Comparison of ENCODE assay signal across 10 cellular contexts in genomic region chr3:193620650-193621049, GRCh38. TPM values are rescaled to one million over a fixed set of nuclear protein-coding genes. Genes with fewer than 3 reads are reported as not detected.
DNase-seq lines count a peak whose midpoint lies in the region; ATAC-seq lines count a peak whose summit lies in the region.
"Had no signal": no experiment of that assay in that cellular context is flagged by ENCODE, and none has a peak within 500 bp of the region (broad histone marks: within the 10 kb centered on the region; RNA-seq: fewer than 3 reads in every experiment).

No MANE protein-coding gene starts in this region.

- ATAC-seq in activated T-cell treated with anti-CD3 and anti-CD28 coated beads, Interleukin-2, amount 50 U/mL, for 72 hours (replicated peaks in 1 of 2), result peak; percentile 90 to 98
- ATAC-seq in HG02623 (IDR thresholded peaks at IDR 0.05; ENCODE audit: unreplicated experiment), result peak; percentile 81
- no peak for ATAC-seq in effector memory CD8-positive, alpha-beta T cell (replicated peaks)

- H3K4me1 Mint-ChIP-seq in activated T-cell treated with anti-CD3 and anti-CD28 coated beads, Interleukin-2, amount 50 U/mL, for 72 hours (ENCODE audit: low read depth), result peaks cover 24% of the 10 kb centered on the region
- peaks cover 21% of the 10 kb centered on the region for H3K4me1 Mint-ChIP-seq in T-helper 1 cell treated with Interleukin-12 subunit alpha and Interleukin-12 subunit beta and Interleukin-4 antibody, amounts not matched to agents 30 μg/mL and 1 μg/mL, for 36 hours (ENCODE audit: low read depth)
- H3K4me1 Mint-ChIP-seq in effector memory CD8-positive, alpha-beta T cell (ENCODE audit: low read depth in 2 of 2), result peaks cover 0 to 20% of the 10 kb centered on the region in 2 donors
- H3K4me1 Mint-ChIP-seq: B cell had no signal

- peak overlapping the region in 1 of 2 donors; percentile 27 for H3K4me3 Mint-ChIP-seq in activated T-cell treated with anti-CD3 and anti-CD28 coated beads, Interleukin-2, amount 50 U/mL, for 72 hours
- H3K4me3 Mint-ChIP-seq in T-helper 1 cell treated with Interleukin-12 subunit alpha and Interleukin-12 subunit beta and Interleukin-4 antibody, amounts not matched to agents 30 μg/mL and 1 μg/mL, for 36 hours, result no peak overlapping the region
- H3K4me3 Mint-ChIP-seq in effector memory CD8-positive, alpha-beta T cell, result no peak overlapping the region
- H3K4me3 Mint-ChIP-seq: activated naive CD8-positive, alpha-beta T cell; B cell had no signal

- H3K36me3 Mint-ChIP-seq in activated T-cell treated with anti-CD3 and anti-CD28 coated beads, Interleukin-2, amount 50 U/mL, for 72 hours (ENCODE audit: insufficient read depth in 2 of 2), result peaks cover 6 to 17% of the 10 kb centered on the region in 2 donors
- H3K36me3 Mint-ChIP-seq in T-helper 1 cell treated with Interleukin-12 subunit alpha and Interleukin-12 subunit beta and Interleukin-4 antibody, amounts not matched to agents 30 μg/mL and 1 μg/mL, for 36 hours (ENCODE audit: low read depth), result peaks cover 36% of the 10 kb centered on the region
- peaks cover 66% of the 10 kb centered on the region for H3K36me3 Mint-ChIP-seq in effector memory CD8-positive, alpha-beta T cell (ENCODE audit: insufficient read depth)

- no peaks in the 10 kb centered on the region for H3K27me3 Mint-ChIP-seq in activated T-cell treated with anti-CD3 and anti-CD28 coated beads, Interleukin-2, amount 50 U/mL, for 72 hours (ENCODE audit: low read depth)
- H3K27me3 Mint-ChIP-seq in T-helper 1 cell treated with Interleukin-12 subunit alpha and Interleukin-12 subunit beta and Interleukin-4 antibody, amounts not matched to agents 30 μg/mL and 1 μg/mL, for 36 hours (ENCODE audit: low read depth), result no peaks in the 10 kb centered on the region
- no peaks in the 10 kb centered on the region for H3K27me3 Mint-ChIP-seq in effector memory CD8-positive, alpha-beta T cell
- H3K27me3 Mint-ChIP-seq: activated naive CD8-positive, alpha-beta T cell; B cell had no signal

- peak overlapping the region; percentile 56 for H3K27ac Mint-ChIP-seq in activated T-cell treated with anti-CD3 and anti-CD28 coated beads, Interleukin-2, amount 50 U/mL, for 72 hours
- peak overlapping the region; percentile 59 for H3K27ac Mint-ChIP-seq in T-helper 1 cell treated with Interleukin-12 subunit alpha and Interleukin-12 subunit beta and Interleukin-4 antibody, amounts not matched to agents 30 μg/mL and 1 μg/mL, for 36 hours
- no peak overlapping the region for H3K27ac Mint-ChIP-seq in effector memory CD8-positive, alpha-beta T cell
- H3K27ac Mint-ChIP-seq: activated naive CD8-positive, alpha-beta T cell; B cell had no signal

- no peaks in the 10 kb centered on the region for H3K9me3 Mint-ChIP-seq in activated T-cell treated with anti-CD3 and anti-CD28 coated beads, Interleukin-2, amount 50 U/mL, for 72 hours
- H3K9me3 Mint-ChIP-seq in T-helper 1 cell treated with Interleukin-12 subunit alpha and Interleukin-12 subunit beta and Interleukin-4 antibody, amounts not matched to agents 30 μg/mL and 1 μg/mL, for 36 hours, result no peaks in the 10 kb centered on the region
- H3K9me3 Mint-ChIP-seq in effector memory CD8-positive, alpha-beta T cell, result no peaks in the 10 kb centered on the region

- DNase-seq in activated T-cell treated with anti-CD3 and anti-CD28 coated beads, Interleukin-2, amount 50 U/mL, for 72 hours, result no peak
- no peak for DNase-seq in activated T-cell treated with anti-CD3 and anti-CD28 coated beads, Interleukin-2, amount 50 U/mL, for 1 hour
- DNase-seq in pons (ENCODE audit: low spot score) (peak; percentile 58), NOMO-1 (lab: John Stamatoyannopoulos, UW; ENCODE audit: unreplicated experiment in 2 of 2) (no peak), mucosa of gallbladder (ENCODE audit: low spot score) (no peak)
- DNase-seq in effector memory CD8-positive, alpha-beta T cell, result no peak

RNA-seq across cellular contexts. Expression of gene OPA1, which starts 27.6 kb away (rescaled TPM):
- total RNA-seq in activated T-cell treated with anti-CD3 and anti-CD28 coated beads, Interleukin-2, amount 50 U/mL, for 72 hours, result 10 to 100 TPM; 67.5 to 76.6 TPM
- total RNA-seq in mucosa of gallbladder, result 41.5 TPM

Comparison
In these comparisons a context has a peak if more than half of its experiments do, and no peak if none do; other contexts are left out.
1. H3K27ac Mint-ChIP-seq: peak in activated T-cell treated with anti-CD3 and anti-CD28 coated beads, Interleukin-2, amount 50 U/mL, for 72 hours (single experiment) and T-helper 1 cell treated with Interleukin-12 subunit alpha and Interleukin-12 subunit beta and Interleukin-4 antibody, amounts not matched to agents 30 μg/mL and 1 μg/mL, for 36 hours (single experiment); none in effector memory CD8-positive, alpha-beta T cell (0 of 2).